Comparison of ENCODE assay signal across 11 cellular contexts in the genomic region with DNA sequence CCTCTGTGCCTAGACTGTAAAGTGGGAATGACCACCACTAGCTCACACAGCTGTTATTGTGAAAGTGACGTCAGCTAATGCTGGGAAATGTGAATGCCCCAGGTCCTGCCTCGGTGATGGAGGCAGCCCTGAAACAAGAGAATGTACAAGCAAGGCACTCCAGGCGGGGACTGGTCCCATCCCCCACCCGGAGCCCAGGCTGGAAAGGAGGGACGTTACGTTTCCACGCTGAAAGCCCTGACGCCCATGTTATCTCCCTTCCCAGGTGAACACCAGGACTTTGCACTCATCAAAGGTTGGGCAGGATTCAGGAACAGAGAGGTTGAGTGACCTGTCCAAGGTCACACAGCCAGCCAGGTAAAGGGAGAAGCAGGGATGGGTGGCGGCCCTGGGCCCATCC. TPM values are rescaled to one million over a fixed set of nuclear protein-coding genes. Genes with fewer than 3 reads are reported as not detected.
A peak's percentile ranks its signal among the peaks of the same experiment; 100 is the strongest.
DNase-seq lines count a peak whose midpoint lies in the region; ATAC-seq, FAIRE-seq and TF ChIP-seq lines count a peak whose summit lies in the region.
"Had no signal": no experiment of that assay in that cellular context is flagged by ENCODE, and none has a peak within 500 bp of the region (broad histone marks: within the 10 kb centered on the region; RNA-seq: fewer than 3 reads in every experiment).

No MANE protein-coding gene starts in this region.

- DNase-seq in NCI-H2227 (lab: John Stamatoyannopoulos, UW; ENCODE audit: unreplicated experiment) (peak; percentile 27), NCI-H2227 treated with DMSO at 0.1 percent for 48 hours (lab: John Stamatoyannopoulos, UW) (no peak), RWPE2 (ENCODE audit: low spot score) (no peak), fibroblast of peridontal ligament (ENCODE audit: extremely low read depth) (peak; percentile 17), pancreas (peak in 1 of 6 donors; percentile 41), cortex of kidney (lab: John Stamatoyannopoulos, UW) (no peak), NCI-H1930 (lab: John Stamatoyannopoulos, UW) (no peak)
- no peak for DNase-seq in activated T-helper 2 cell treated with anti-CD3 and anti-CD28 coated beads, Interferon-gamma antibody, Interleukin-2, Interleukin-4, amounts not matched to agents 10 μg/mL and 5 μg/mL and 100 μg/mL, durations not matched to agents 14 hours and 24 hours and 36 hours (ENCODE audit: low spot score)
- DNase-seq: activated naive CD4-positive, alpha-beta T cell treated with anti-CD3 and anti-CD28 coated beads, Interleukin-2, amount 50 U/mL, for 16 hours; uterus had no signal

- H3K4me3 Mint-ChIP-seq in activated T-helper 2 cell treated with anti-CD3 and anti-CD28 coated beads, Interferon-gamma antibody, Interleukin-2, Interleukin-4, amounts not matched to agents 10 μg/mL and 5 μg/mL and 100 μg/mL, durations not matched to agents 14 hours and 24 hours and 36 hours (ENCODE audit: low read depth), result no peak overlapping the region

- peak overlapping the region; percentile 67 for H3K4me3 ChIP-seq in RWPE2 (ENCODE audit: severe bottlenecking)
- peak overlapping the region in 1 of 4 donors; percentile 32 for H3K4me3 ChIP-seq in pancreas
- H3K4me3 ChIP-seq: uterus had no signal

- ATAC-seq in RWPE2 (ENCODE audit: low read depth) (peak; percentile 19; the same call in 1 of the 3 replicates), pancreas (peak in 3 of 4 donors; percentile 13 to 54 (median 43))

- H3K27ac ChIP-seq in RWPE2 (ENCODE audit: poor library complexity, severe bottlenecking) (no peak overlapping the region), pancreas (no peak overlapping the region)
- H3K27ac ChIP-seq: uterus had no signal

- H3K36me3 ChIP-seq in RWPE2 (ENCODE audit: low read depth) (no peaks in the 10 kb centered on the region), pancreas (no peaks in the 10 kb centered on the region)
- H3K36me3 ChIP-seq: uterus had no signal

- peaks cover 21% of the 10 kb centered on the region for H3K27me3 Mint-ChIP-seq in activated T-helper 2 cell treated with anti-CD3 and anti-CD28 coated beads, Interferon-gamma antibody, Interleukin-2, Interleukin-4, amounts not matched to agents 10 μg/mL and 5 μg/mL and 100 μg/mL, durations not matched to agents 14 hours and 24 hours and 36 hours (ENCODE audit: low read depth)

- no peaks in the 10 kb centered on the region for H3K27me3 ChIP-seq in RWPE2 (ENCODE audit: insufficient read depth, poor library complexity, severe bottlenecking)
- H3K27me3 ChIP-seq in pancreas, result peaks cover 0 to 12% (median 0%) of the 10 kb centered on the region in 4 donors

- no peak overlapping the region for H3K27ac Mint-ChIP-seq in activated T-helper 2 cell treated with anti-CD3 and anti-CD28 coated beads, Interferon-gamma antibody, Interleukin-2, Interleukin-4, amounts not matched to agents 10 μg/mL and 5 μg/mL and 100 μg/mL, durations not matched to agents 14 hours and 24 hours and 36 hours

- 26 to 29% methylated on average over 9 of the region's 9 CpGs for WGBS in pancreas, 2 donors

- H3K4me1 ChIP-seq in RWPE2 (ENCODE audit: insufficient read depth, poor library complexity, severe bottlenecking) (no peaks in the 10 kb centered on the region), pancreas (no peaks in the 10 kb centered on the region)
- H3K4me1 ChIP-seq: uterus had no signal

- TF ChIP-seq CTCF in RWPE2 (IDR thresholded peaks at IDR 0.05; ENCODE audit: poor library complexity, severe bottlenecking) (no peak), pancreas (IDR thresholded peaks at IDR 0.05) (no peak)

- no peak for FAIRE-seq in pancreas (lab: Jason Lieb, UNC)

- H3K36me3 Mint-ChIP-seq in activated T-helper 2 cell treated with anti-CD3 and anti-CD28 coated beads, Interferon-gamma antibody, Interleukin-2, Interleukin-4, amounts not matched to agents 10 μg/mL and 5 μg/mL and 100 μg/mL, durations not matched to agents 14 hours and 24 hours and 36 hours (ENCODE audit: low read depth), result no peaks in the 10 kb centered on the region

- H3K4me1 Mint-ChIP-seq in activated T-helper 2 cell treated with anti-CD3 and anti-CD28 coated beads, Interferon-gamma antibody, Interleukin-2, Interleukin-4, amounts not matched to agents 10 μg/mL and 5 μg/mL and 100 μg/mL, durations not matched to agents 14 hours and 24 hours and 36 hours (ENCODE audit: low read depth), result no peaks in the 10 kb centered on the region

- H3K9me3 Mint-ChIP-seq in activated T-helper 2 cell treated with anti-CD3 and anti-CD28 coated beads, Interferon-gamma antibody, Interleukin-2, Interleukin-4, amounts not matched to agents 10 μg/mL and 5 μg/mL and 100 μg/mL, durations not matched to agents 14 hours and 24 hours and 36 hours, result no peaks in the 10 kb centered on the region

- intact Hi-C loops in pancreas (cut with DNase I), result no loop called here
- intact Hi-C loops in activated T-helper 2 cell treated with anti-CD3 and anti-CD28 coated beads, Interferon-gamma antibody, Interleukin-2, Interleukin-4, amounts not matched to agents 10 μg/mL and 5 μg/mL and 100 μg/mL, durations not matched to agents 14 hours and 24 hours and 36 hours (cut with micrococcal nuclease), result no loop called here

- H3K9me3 ChIP-seq in RWPE2 (ENCODE audit: severe bottlenecking) (no peaks in the 10 kb centered on the region), pancreas (no peaks in the 10 kb centered on the region)
- H3K9me3 ChIP-seq: uterus had no signal

RNA-seq across cellular contexts. Expression of gene SULT4A1, which starts 0.8 kb away (rescaled TPM):
- total RNA-seq in pancreas, result under 1 TPM in 5 of 6 donors, not detected in 1; 0.09 to 0.47 (median 0.25) TPM
- 1 to 10 TPM; 1.1 to 5.4 TPM for polyA plus RNA-seq in pancreas
- total RNA-seq in activated T-helper 2 cell treated with anti-CD3 and anti-CD28 coated beads, Interferon-gamma antibody, Interleukin-2, Interleukin-4, amounts not matched to agents 10 μg/mL and 5 μg/mL and 100 μg/mL, durations not matched to agents 14 hours and 24 hours and 36 hours, result not detected in 2 replicates

RNA-seq across cellular contexts. Expression of gene PNPLA5, which starts 30.3 kb away (rescaled TPM):
- not detected for total RNA-seq in pancreas
- not detected for polyA plus RNA-seq in pancreas
- total RNA-seq in activated T-helper 2 cell treated with anti-CD3 and anti-CD28 coated beads, Interferon-gamma antibody, Interleukin-2, Interleukin-4, amounts not matched to agents 10 μg/mL and 5 μg/mL and 100 μg/mL, durations not matched to agents 14 hours and 24 hours and 36 hours, result not detected in 2 replicates
- total RNA-seq: A673, uterus had no signal

RNA-seq across cellular contexts. Expression of gene EFCAB6, which starts 49.4 kb away (rescaled TPM):
- total RNA-seq in pancreas, result 1 to 10 TPM; 1.6 to 3.4 (median 2.2) TPM
- 1 to 10 TPM; 1.7 to 3.2 TPM for polyA plus RNA-seq in pancreas
- 0.11 TPM in 1 of 2 replicates, not detected in the other for total RNA-seq in activated T-helper 2 cell treated with anti-CD3 and anti-CD28 coated beads, Interferon-gamma antibody, Interleukin-2, Interleukin-4, amounts not matched to agents 10 μg/mL and 5 μg/mL and 100 μg/mL, durations not matched to agents 14 hours and 24 hours and 36 hours

Comparison
In these comparisons a context has a peak if more than half of its experiments do, and no peak if none do; other contexts are left out.
1. DNase-seq: peak in NCI-H2227 (single experiment) and fibroblast of peridontal ligament (single experiment); none in NCI-H2227 treated with DMSO at 0.1 percent for 48 hours (single experiment), RWPE2 (single experiment), activated T-helper 2 cell treated with anti-CD3 and anti-CD28 coated beads, Interferon-gamma antibody, Interleukin-2, Interleukin-4, amounts not matched to agents 10 μg/mL and 5 μg/mL and 100 μg/mL, durations not matched to agents 14 hours and 24 hours and 36 hours (single experiment), cortex of kidney (single experiment) and NCI-H1930 (0 of 2).